Comparison of ENCODE assay signal across 8 cellular contexts in genomic region chr14:99821519-99822165, GRCh38.
DNase-seq lines count a peak whose midpoint lies in the region; ATAC-seq and TF ChIP-seq lines count a peak whose summit lies in the region.

No MANE protein-coding gene starts in this region.

- DNase-seq in GM04503 (ENCODE audit: low read depth) (peak; percentile 70), NCI-H1092 (lab: John Stamatoyannopoulos, UW) (peak; percentile 23), amniotic epithelial cell (ENCODE audit: low read depth) (peak; percentile 97), nephron progenitor cell (peak; percentile 25), NCI-H748 treated with DMSO at 0.1 percent for 48 hours (lab: John Stamatoyannopoulos, UW) (no peak)

- ATAC-seq in HG02623 (IDR thresholded peaks at IDR 0.05; ENCODE audit: unreplicated experiment): no peak
- ATAC-seq in GM21786 (IDR thresholded peaks at IDR 0.05; ENCODE audit: unreplicated experiment): no peak
- ATAC-seq in HG03469 (IDR thresholded peaks at IDR 0.05; ENCODE audit: unreplicated experiment): no peak

- no peak for TF ChIP-seq CTCF in nephron progenitor cell (IDR thresholded peaks at IDR 0.05)

- H3K4me3 Mint-ChIP-seq in nephron progenitor cell: no peak overlapping the region

- peaks cover 15% of the 10 kb centered on the region for H3K27me3 Mint-ChIP-seq in nephron progenitor cell (ENCODE audit: low read depth, poor library complexity)

- H3K27ac Mint-ChIP-seq in nephron progenitor cell: no peak overlapping the region

- H3K9me3 Mint-ChIP-seq in nephron progenitor cell: no peaks in the 10 kb centered on the region

- peaks cover 44% of the 10 kb centered on the region for H3K4me1 Mint-ChIP-seq in nephron progenitor cell

- peaks cover 9% of the 10 kb centered on the region for H3K36me3 Mint-ChIP-seq in nephron progenitor cell (ENCODE audit: low read depth)
